Comparison of ENCODE assay signal across 19 cellular contexts in the genomic region with DNA sequence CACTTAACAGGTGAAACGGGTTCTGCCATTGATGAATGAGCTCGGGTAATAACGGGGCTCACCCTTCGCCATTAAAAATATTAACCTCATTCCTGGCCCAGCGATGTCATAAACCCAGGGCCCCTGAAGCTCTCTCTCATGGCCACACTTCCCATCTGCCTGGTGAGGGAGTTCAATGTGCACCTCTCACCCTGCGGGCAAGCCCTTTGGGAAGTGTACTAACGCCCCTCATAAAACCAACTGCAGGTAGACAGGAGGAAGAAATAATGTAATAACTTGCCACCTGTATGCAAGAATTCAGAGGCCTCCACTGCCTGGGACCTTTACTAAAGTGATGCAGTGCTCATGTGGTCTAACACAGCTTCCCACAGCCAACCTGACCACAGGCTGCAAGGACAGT.
"Had no signal": no experiment of that assay in that cellular context is flagged by ENCODE, and none has a peak within 500 bp of the region (broad histone marks: within the 10 kb centered on the region; RNA-seq: fewer than 3 reads in every experiment).

No MANE protein-coding gene starts in this region.

- FAIRE-seq: urothelium cell line had no signal

- DNase-seq: activated CD4-positive, alpha-beta T cell treated with anti-CD3 and anti-CD28 coated beads for 4 hours; activated CD4-positive, alpha-beta T cell treated with anti-CD3 and anti-CD28 coated beads, Interleukin-2, amount 50 U/mL, for 48 hours; activated CD4-positive, CD25-positive, alpha-beta regulatory T cell; activated CD8-positive, alpha-beta memory T cell treated with anti-CD3 and anti-CD28 coated beads, Interleukin-2, amount 50 U/mL, for 48 hours; activated naive CD4-positive, alpha-beta T cell treated with anti-CD3 and anti-CD28 coated beads for 36 hours; activated T-cell treated with anti-CD3 and anti-CD28 coated beads, Interleukin-2, amount 50 U/mL, for 4 hours; amygdala; erythroblast; foreskin fibroblast; left ventricle myocardium inferior; natural killer cell; retina; sigmoid colon; stimulated activated CD4-positive, alpha-beta T cell treated with anti-CD3 and anti-CD28 coated beads, Interleukin-4, amount 100 ng/mL, for 24 hours; stimulated activated naive CD4-positive, alpha-beta T cell treated with Interleukin-2 at 50 U/mL for 16 hours had no signal

- H3K9me3 Mint-ChIP-seq: activated naive CD4-positive, alpha-beta T cell treated with anti-CD3 and anti-CD28 coated beads for 36 hours; activated T-cell treated with anti-CD3 and anti-CD28 coated beads, Interleukin-2, amount 50 U/mL, for 4 hours; activated T-helper 2 cell treated with anti-CD3 and anti-CD28 coated beads, Interferon-gamma antibody, Interleukin-2, Interleukin-4, amounts not matched to agents 10 μg/mL and 5 μg/mL and 100 μg/mL, durations not matched to agents 14 hours and 24 hours and 36 hours; natural killer cell; T-helper 1 cell treated with Interleukin-12 subunit alpha and Interleukin-12 subunit beta and Interleukin-4 antibody, amounts not matched to agents 30 μg/mL and 1 μg/mL, for 36 hours had no signal

- H3K36me3 ChIP-seq: cardiac muscle cell, left ventricle myocardium inferior, sigmoid colon had no signal

- H3K9me3 ChIP-seq: left ventricle myocardium inferior, sigmoid colon had no signal

- H3K27ac ChIP-seq: cardiac muscle cell, left ventricle myocardium inferior had no signal

- H3K4me3 ChIP-seq: cardiac muscle cell, left ventricle myocardium inferior, sigmoid colon had no signal

- H3K36me3 Mint-ChIP-seq: natural killer cell had no signal

- H3K4me3 Mint-ChIP-seq: activated naive CD4-positive, alpha-beta T cell treated with anti-CD3 and anti-CD28 coated beads for 36 hours; activated T-cell treated with anti-CD3 and anti-CD28 coated beads, Interleukin-2, amount 50 U/mL, for 4 hours; natural killer cell; T-helper 1 cell treated with Interleukin-12 subunit alpha and Interleukin-12 subunit beta and Interleukin-4 antibody, amounts not matched to agents 30 μg/mL and 1 μg/mL, for 36 hours had no signal

- H3K27ac Mint-ChIP-seq: activated naive CD4-positive, alpha-beta T cell treated with anti-CD3 and anti-CD28 coated beads for 36 hours; activated T-helper 2 cell treated with anti-CD3 and anti-CD28 coated beads, Interferon-gamma antibody, Interleukin-2, Interleukin-4, amounts not matched to agents 10 μg/mL and 5 μg/mL and 100 μg/mL, durations not matched to agents 14 hours and 24 hours and 36 hours; natural killer cell; T-helper 1 cell treated with Interleukin-12 subunit alpha and Interleukin-12 subunit beta and Interleukin-4 antibody, amounts not matched to agents 30 μg/mL and 1 μg/mL, for 36 hours had no signal

- H3K27me3 ChIP-seq: cardiac muscle cell, sigmoid colon had no signal
